Comparison of ENCODE assay signal across 17 cellular contexts in genomic region chr14:87468531-87468930, GRCh38.
DNase-seq lines count a peak whose midpoint lies in the region; ATAC-seq and TF ChIP-seq lines count a peak whose summit lies in the region.
"Had no signal": no experiment of that assay in that cellular context is flagged by ENCODE, and none has a peak within 500 bp of the region (broad histone marks: within the 10 kb centered on the region; RNA-seq: fewer than 3 reads in every experiment).

No MANE protein-coding gene starts in this region.

- in situ Hi-C loops in KBM-7 (cut with MboI; ENCODE audit: low pct_unique_long_range_greater_than_20kb, low sequenced_read_pairs) = no loop called here

- no peaks in the 10 kb centered on the region for H3K4me1 Mint-ChIP-seq in activated CD8-positive, alpha-beta T cell treated with anti-CD3 and anti-CD28 coated beads, Interleukin-2, amount 10 ng/mL, durations not matched to agents 7 days and 5 days (ENCODE audit: low read depth)
- H3K4me1 Mint-ChIP-seq: B cell; CD4-positive, CD25-positive, alpha-beta regulatory T cell had no signal

- DNase-seq in COLO829 (ENCODE audit: low spot score) = peak; percentile 10
- DNase-seq in HT1080 (ENCODE audit: low read depth) = peak; percentile 6
- peak; percentile 64 for DNase-seq in islet precursor cell
- peak; percentile 56 for DNase-seq in kidney tubule cell (ENCODE audit: low spot score)
- no peak for DNase-seq in GM10248 (ENCODE audit: extremely low spot score)
- DNase-seq in KBM-7 = no peak
- DNase-seq in activated CD8-positive, alpha-beta T cell treated with anti-CD3 and anti-CD28 coated beads, Interleukin-2, amount 10 ng/mL, durations not matched to agents 7 days and 5 days = no peak
- DNase-seq in DMS114 treated with DMSO at 0.1 percent for 48 hours (lab: John Stamatoyannopoulos, UW; ENCODE audit: unreplicated experiment) = no peak
- DNase-seq: CD4-positive, CD25-positive, alpha-beta regulatory T cell; CD8-positive, alpha-beta T cell; DMS 273 treated with DMSO at 0.1 percent for 48 hours; DMS53; DMS79 treated with DMSO at 0.1 percent for 48 hours; GF-D8; GOT3; HFFc6 had no signal

- H3K9me3 Mint-ChIP-seq in activated CD8-positive, alpha-beta T cell treated with anti-CD3 and anti-CD28 coated beads, Interleukin-2, amount 10 ng/mL, durations not matched to agents 7 days and 5 days (ENCODE audit: insufficient read depth) = no peaks in the 10 kb centered on the region

- no peaks in the 10 kb centered on the region for H3K36me3 Mint-ChIP-seq in activated CD8-positive, alpha-beta T cell treated with anti-CD3 and anti-CD28 coated beads, Interleukin-2, amount 10 ng/mL, durations not matched to agents 7 days and 5 days (ENCODE audit: low read depth)
- H3K36me3 Mint-ChIP-seq: CD4-positive, CD25-positive, alpha-beta regulatory T cell; CD8-positive, alpha-beta T cell had no signal

- ATAC-seq in activated CD8-positive, alpha-beta T cell treated with anti-CD3 and anti-CD28 coated beads, Interleukin-2, amount 10 ng/mL, durations not matched to agents 7 days and 5 days = no peak
- ATAC-seq: CD8-positive, alpha-beta T cell had no signal

- POLR2A ChIA-PET in GM10248 (lab: Yijun Ruan, JAX) = no interaction called here
- POLR2A ChIA-PET in activated CD8-positive, alpha-beta T cell treated with anti-CD3 and anti-CD28 coated beads, Interleukin-2, amount 10 ng/mL, durations not matched to agents 7 days and 5 days (lab: Charles Lee) = no interaction called here

- no peak overlapping the region for H3K27ac Mint-ChIP-seq in activated CD8-positive, alpha-beta T cell treated with anti-CD3 and anti-CD28 coated beads, Interleukin-2, amount 10 ng/mL, durations not matched to agents 7 days and 5 days
- H3K27ac Mint-ChIP-seq: B cell; CD4-positive, CD25-positive, alpha-beta regulatory T cell; CD8-positive, alpha-beta T cell; HFFc6 had no signal

- H3K27me3 Mint-ChIP-seq in activated CD8-positive, alpha-beta T cell treated with anti-CD3 and anti-CD28 coated beads, Interleukin-2, amount 10 ng/mL, durations not matched to agents 7 days and 5 days (ENCODE audit: low read depth) = no peaks in the 10 kb centered on the region
- H3K27me3 Mint-ChIP-seq: B cell; CD4-positive, CD25-positive, alpha-beta regulatory T cell had no signal

- CTCF ChIA-PET in GM10248 (lab: Yijun Ruan, JAX) = no interaction called here
- CTCF ChIA-PET in activated CD8-positive, alpha-beta T cell treated with anti-CD3 and anti-CD28 coated beads, Interleukin-2, amount 10 ng/mL, durations not matched to agents 7 days and 5 days (lab: Charles Lee) = no interaction called here

- no peak overlapping the region for H3K4me3 Mint-ChIP-seq in activated CD8-positive, alpha-beta T cell treated with anti-CD3 and anti-CD28 coated beads, Interleukin-2, amount 10 ng/mL, durations not matched to agents 7 days and 5 days
- H3K4me3 Mint-ChIP-seq: B cell; CD4-positive, CD25-positive, alpha-beta regulatory T cell; CD8-positive, alpha-beta T cell; HFFc6 had no signal

- no peak for TF ChIP-seq CTCF in GM10248 (IDR thresholded peaks at IDR 0.05; ENCODE audit: control extremely low read depth, extremely low read depth, low read depth, missing control alignments)

Comparison
In these comparisons a context has a peak if more than half of its experiments do, and no peak if none do; other contexts are left out.
1. DNase-seq: peak in COLO829 (single experiment), HT1080 (single experiment), islet precursor cell (single experiment) and kidney tubule cell (single experiment); none in GM10248 (single experiment), KBM-7 (single experiment), activated CD8-positive, alpha-beta T cell treated with anti-CD3 and anti-CD28 coated beads, Interleukin-2, amount 10 ng/mL, durations not matched to agents 7 days and 5 days (single experiment) and DMS114 treated with DMSO at 0.1 percent for 48 hours (single experiment).